In the genomic region with DNA sequence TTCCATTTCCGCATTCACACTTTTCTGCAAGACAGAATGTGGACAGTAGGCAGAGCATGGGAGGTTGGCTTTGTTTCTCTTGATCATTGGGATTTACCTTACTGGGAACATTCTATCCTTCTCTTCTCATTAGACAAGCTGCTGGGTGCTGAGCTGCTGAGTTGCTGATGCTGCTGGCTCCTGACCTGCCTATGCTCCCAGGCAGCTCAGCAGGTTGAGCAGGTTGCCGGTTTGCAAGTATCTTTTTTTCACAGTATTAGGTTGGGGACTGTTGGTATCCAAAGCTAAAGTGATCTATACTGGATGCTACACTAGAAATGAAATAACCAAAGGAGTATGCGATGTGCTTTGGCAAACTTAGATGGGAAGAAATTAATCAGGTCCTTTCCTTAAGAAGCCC, we compare ENCODE assay signal across 35 cellular contexts. TPM values are rescaled to one million over a fixed set of nuclear protein-coding genes. Genes with fewer than 3 reads are reported as not detected.
"Had no signal": no experiment of that assay in that cellular context is flagged by ENCODE, and none has a peak within 500 bp of the region (broad histone marks: within the 10 kb centered on the region; RNA-seq: fewer than 3 reads in every experiment).

No MANE protein-coding gene starts in this region.

- ATAC-seq: activated CD8-positive, alpha-beta T cell treated with anti-CD3 and anti-CD28 coated beads for 36 hours; activated naive CD4-positive, alpha-beta T cell treated with anti-CD3 and anti-CD28 coated beads, Interleukin-2, amount 50 U/mL, for 72 hours; activated T-cell treated with anti-CD3 and anti-CD28 coated beads, Interleukin-2, amount 50 U/mL, for 4 hours; activated T-cell treated with anti-CD3 and anti-CD28 coated beads, Interleukin-2, amount 50 U/mL, for 72 hours; activated T-helper 17 cell treated with anti-CD3 and anti-CD28 coated beads, Interleukin-2, amount 50 U/mL, for 72 hours; body of pancreas had no signal

- H3K4me3 ChIP-seq: adrenal gland, body of pancreas, breast epithelium had no signal

- DNase-seq: activated B cell treated with CpG ODN at 0.5 μM for 24 hours; activated CD4-positive, alpha-beta memory T cell treated with anti-CD3 and anti-CD28 coated beads for 36 hours; activated CD4-positive, alpha-beta T cell treated with anti-CD3 and anti-CD28 coated beads for 4 hours; activated CD4-positive, alpha-beta T cell treated with anti-CD3 and anti-CD28 coated beads, Interleukin-2, amount 10 ng/mL, durations not matched to agents 24 days and 14 days; activated CD4-positive, alpha-beta T cell treated with anti-CD3 and anti-CD28 coated beads, Interleukin-2, amount 50 U/mL, for 1 hour; activated CD4-positive, alpha-beta T cell treated with anti-CD3 and anti-CD28 coated beads, Interleukin-2, amount 50 U/mL, for 4 hours; activated CD4-positive, CD25-positive, alpha-beta regulatory T cell treated with anti-CD3 and anti-CD28 coated beads, Interleukin-2, amount 50 U/mL, for 72 hours; activated CD8-positive, alpha-beta memory T cell treated with anti-CD3 and anti-CD28 coated beads, Interleukin-2, amount 50 U/mL, for 4 hours; activated CD8-positive, alpha-beta T cell treated with anti-CD3 and anti-CD28 coated beads for 36 hours; activated effector memory CD4-positive, alpha-beta T cell treated with anti-CD3 and anti-CD28 coated beads, Interleukin-2, amount 50 U/mL, for 16 hours; activated gamma-delta T cell treated with Interleukin-2 at 50 U/mL for 16 hours; activated naive CD4-positive, alpha-beta T cell; activated naive CD4-positive, alpha-beta T cell treated with anti-CD3 and anti-CD28 coated beads for 36 hours; activated naive CD4-positive, alpha-beta T cell treated with anti-CD3 and anti-CD28 coated beads, Interleukin-2, amount 50 U/mL, for 16 hours; activated naive CD8-positive, alpha-beta T cell treated with anti-CD3 and anti-CD28 coated beads for 36 hours; activated T-cell treated with anti-CD3 and anti-CD28 coated beads for 4 hours; activated T-cell treated with anti-CD3 and anti-CD28 coated beads, Interleukin-2, amount 50 U/mL, for 1 hour; activated T-cell treated with anti-CD3 and anti-CD28 coated beads, Interleukin-2, amount 50 U/mL, for 4 hours; activated T-cell treated with anti-CD3 and anti-CD28 coated beads, Interleukin-2, amount 50 U/mL, for 72 hours; adrenal gland; amniotic stem cell; aorta; body of pancreas; brain microvascular endothelial cell; central memory CD4-positive, alpha-beta T cell; T-helper 1 cell; T-helper 2 cell; T-helper 9 cell had no signal

- H3K9me3 ChIP-seq: adrenal gland, body of pancreas, breast epithelium had no signal

- H3K27ac ChIP-seq: adrenal gland, body of pancreas, brain microvascular endothelial cell, breast epithelium, VCaP had no signal

- H3K4me1 ChIP-seq: adrenal gland, breast epithelium had no signal

- H3K27me3 ChIP-seq: adrenal gland, body of pancreas, brain microvascular endothelial cell, breast epithelium had no signal

- H3K36me3 ChIP-seq: adrenal gland, brain microvascular endothelial cell, breast epithelium had no signal

RNA-seq across cellular contexts. Expression of a gene that starts 23.7 kb away (rescaled TPM):
- total RNA-seq: activated B cell treated with CpG ODN at 0.5 μM for 24 hours; activated CD4-positive, alpha-beta memory T cell treated with anti-CD3 and anti-CD28 coated beads for 36 hours; activated CD4-positive, alpha-beta T cell treated with anti-CD3 and anti-CD28 coated beads, Interleukin-2, amount 10 ng/mL, durations not matched to agents 24 days and 14 days; activated CD8-positive, alpha-beta memory T cell treated with anti-CD3 and anti-CD28 coated beads for 36 hours; activated CD8-positive, alpha-beta T cell treated with anti-CD3 and anti-CD28 coated beads for 36 hours; activated naive CD4-positive, alpha-beta T cell treated with anti-CD3 and anti-CD28 coated beads for 36 hours; activated naive CD4-positive, alpha-beta T cell treated with anti-CD3 and anti-CD28 coated beads, Interleukin-2, amount 50 U/mL, for 72 hours; activated naive CD8-positive, alpha-beta T cell treated with anti-CD3 and anti-CD28 coated beads for 36 hours; activated T-cell treated with anti-CD3 and anti-CD28 coated beads, Interleukin-2, amount 50 U/mL, for 4 hours; activated T-cell treated with anti-CD3 and anti-CD28 coated beads, Interleukin-2, amount 50 U/mL, for 72 hours; activated T-helper 1 cell treated with anti-CD3 and anti-CD28 coated beads, Interleukin-12 subunit alpha, Interleukin-12 subunit beta, Interleukin-2, Interleukin-4 antibody, amounts not matched to agents 30 ng/mL and 10 ng/mL and 1 ng/mL, durations not matched to agents 14 hours and 24 hours and 36 hours; activated T-helper 17 cell treated with anti-CD3 and anti-CD28 coated beads, Interleukin-2, amount 50 U/mL, for 72 hours; aorta; body of pancreas; cardiac septum had no signal
- polyA plus RNA-seq: aorta had no signal
